In the genomic region with DNA sequence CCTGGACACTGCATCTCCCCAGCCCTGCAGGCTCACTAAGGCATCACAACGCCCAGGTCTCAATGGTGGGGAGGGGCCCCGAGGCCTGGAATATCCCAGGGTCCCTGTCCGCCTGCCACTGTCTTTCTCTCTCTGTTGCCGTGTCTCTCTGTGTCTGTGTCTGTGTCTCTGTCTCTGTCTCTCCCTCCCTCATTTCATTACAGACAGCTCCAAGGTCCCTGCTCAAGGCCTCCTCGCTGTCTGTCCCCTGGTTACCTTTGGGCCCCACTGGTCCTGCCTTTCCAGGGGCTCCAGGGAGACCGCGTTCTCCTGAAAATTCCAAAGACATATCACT, we compare ENCODE assay signal across 30 cellular contexts. TPM values are rescaled to one million over a fixed set of nuclear protein-coding genes. Genes with fewer than 3 reads are reported as not detected.
"Had no signal": no experiment of that assay in that cellular context is flagged by ENCODE, and none has a peak within 500 bp of the region (broad histone marks: within the 10 kb centered on the region; RNA-seq: fewer than 3 reads in every experiment).

No MANE protein-coding gene starts in this region.

- H3K4me1 ChIP-seq: gastroesophageal sphincter, lower lobe of right lung, pancreas, prostate gland, sigmoid colon, upper lobe of left lung had no signal

- DNase-seq: activated CD4-positive, alpha-beta T cell treated with anti-CD3 and anti-CD28 coated beads for 36 hours; activated CD4-positive, CD25-positive, alpha-beta regulatory T cell; activated CD8-positive, alpha-beta memory T cell treated with anti-CD3 and anti-CD28 coated beads, Interleukin-2, amount 10 ng/mL, durations not matched to agents 7 days and 5 days; activated CD8-positive, alpha-beta T cell treated with anti-CD3 and anti-CD28 coated beads, Interleukin-2, amount 10 ng/mL, durations not matched to agents 7 days and 5 days; activated effector memory CD4-positive, alpha-beta T cell treated with Interleukin-2 at 50 U/mL for 16 hours; activated naive CD4-positive, alpha-beta T cell treated with Interleukin-2 at 50 U/mL for 16 hours; activated T-cell treated with anti-CD3 and anti-CD28 coated beads, Interleukin-2, amount 50 U/mL, for 72 hours; anterior cingulate cortex; heart right ventricle; kidney glomerular epithelial cell; left lung; mesenchymal stem cell; natural killer cell; pancreas; retina; sigmoid colon; small intestine; stimulated activated CD4-positive, alpha-beta T cell treated with anti-CD3 and anti-CD28 coated beads, Interleukin-4, amount 100 ng/mL, for 24 hours; stimulated activated naive CD8-positive, alpha-beta T cell treated with anti-CD3 and anti-CD28 coated beads, Interleukin-15, amount 100 ng/mL, for 72 hours; substantia nigra; T-helper 2 cell had no signal

- H3K4me3 ChIP-seq: dorsolateral prefrontal cortex, gastroesophageal sphincter, lower lobe of right lung, pancreas, prostate gland, sigmoid colon, upper lobe of left lung had no signal

- H3K9me3 ChIP-seq: lower lobe of right lung, pancreas, prostate gland had no signal

- H3K27ac ChIP-seq: dorsolateral prefrontal cortex, gastroesophageal sphincter, left lung, lower lobe of right lung, pancreas, prostate gland, sigmoid colon, upper lobe of left lung had no signal

- H3K36me3 ChIP-seq: gastroesophageal sphincter, lower lobe of right lung, pancreas, prostate gland, sigmoid colon, upper lobe of left lung had no signal

- H3K27me3 ChIP-seq: upper lobe of left lung had no signal

RNA-seq across cellular contexts. Expression of a gene that starts 3.2 kb away (rescaled TPM):
- total RNA-seq: activated CD4-positive, alpha-beta T cell treated with anti-CD3 and anti-CD28 coated beads for 36 hours; activated CD8-positive, alpha-beta memory T cell treated with anti-CD3 and anti-CD28 coated beads, Interleukin-2, amount 10 ng/mL, durations not matched to agents 7 days and 5 days; activated CD8-positive, alpha-beta T cell treated with anti-CD3 and anti-CD28 coated beads, Interleukin-2, amount 10 ng/mL, durations not matched to agents 7 days and 5 days; activated T-cell treated with anti-CD3 and anti-CD28 coated beads, Interleukin-2, amount 50 U/mL, for 72 hours; bronchial epithelial cell; endothelial cell of umbilical vein; fibroblast of lung; fibroblast of villous mesenchyme had no signal
- polyA plus RNA-seq: endothelial cell of umbilical vein, fibroblast of lung had no signal

RNA-seq across cellular contexts. Expression of a gene that starts 33.9 kb away (rescaled TPM):
- total RNA-seq: activated CD4-positive, alpha-beta T cell treated with anti-CD3 and anti-CD28 coated beads for 36 hours; activated CD8-positive, alpha-beta memory T cell treated with anti-CD3 and anti-CD28 coated beads, Interleukin-2, amount 10 ng/mL, durations not matched to agents 7 days and 5 days; activated CD8-positive, alpha-beta T cell treated with anti-CD3 and anti-CD28 coated beads, Interleukin-2, amount 10 ng/mL, durations not matched to agents 7 days and 5 days; activated T-cell treated with anti-CD3 and anti-CD28 coated beads, Interleukin-2, amount 50 U/mL, for 72 hours; bronchial epithelial cell; endothelial cell of umbilical vein; fibroblast of lung; fibroblast of villous mesenchyme; gastroesophageal sphincter; left lung; lower lobe of right lung; natural killer cell; sigmoid colon; upper lobe of left lung had no signal
- polyA plus RNA-seq: endothelial cell of umbilical vein, fibroblast of lung, small intestine had no signal
